8 cellular contexts compared by ENCODE assay signal in the genomic region with DNA sequence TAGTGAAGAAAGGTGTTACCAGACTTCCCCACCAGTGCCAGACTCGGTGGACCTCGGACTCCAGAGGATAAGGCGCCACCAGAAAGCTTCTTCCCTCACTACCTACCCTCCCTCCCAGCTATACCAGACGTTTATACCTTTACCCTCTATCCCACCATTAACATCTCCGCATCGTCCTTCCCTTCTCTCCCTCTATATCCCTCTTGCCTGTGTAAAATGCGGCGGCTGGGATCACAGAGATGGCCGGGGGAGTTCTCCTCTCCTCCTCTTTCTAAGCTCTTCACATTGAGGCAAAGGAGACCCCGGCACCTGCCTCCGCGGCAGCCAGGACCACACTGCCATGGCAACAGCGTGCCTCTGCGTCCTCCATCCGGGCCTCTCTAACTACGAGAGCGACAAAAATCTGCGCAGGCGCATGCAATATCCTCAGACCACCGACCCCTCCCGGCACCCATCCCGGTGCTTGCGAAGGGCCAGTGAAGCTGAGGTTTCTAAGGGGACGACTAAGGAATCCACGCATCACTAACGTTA. TPM values are rescaled to one million over a fixed set of nuclear protein-coding genes. Genes with fewer than 3 reads are reported as not detected.
DNase-seq lines count a peak whose midpoint lies in the region; ATAC-seq lines count a peak whose summit lies in the region.

A gene (minus strand): TSS at position 394 of the 531 bp plus-strand sequence. CDS start 2,547 bp downstream, outside the sequence.

- peaks cover 2 to 14% (median 8%) of the 10 kb centered on the region in 7 donors for H3K9me3 Mint-ChIP-seq in CD4-positive, CD25-positive, alpha-beta regulatory T cell
- H3K9me3 Mint-ChIP-seq in activated CD4-positive, alpha-beta memory T cell treated with anti-CD3 and anti-CD28 coated beads for 36 hours = peaks cover under 1% of the 10 kb centered on the region
- peaks cover 0 to 2% of the 10 kb centered on the region in 2 donors for H3K9me3 Mint-ChIP-seq in effector memory CD8-positive, alpha-beta T cell
- H3K9me3 Mint-ChIP-seq in memory B cell = peaks cover 6% of the 10 kb centered on the region

- DNase-seq in CD4-positive, CD25-positive, alpha-beta regulatory T cell = peak in 2 of 3 donors; percentile 24 to 55
- DNase-seq in NCI-H2081 treated with DMSO at 0.1 percent for 48 hours (lab: John Stamatoyannopoulos, UW) = peak; percentile 82
- peak; percentile 77 for DNase-seq in activated CD4-positive, alpha-beta memory T cell treated with anti-CD3 and anti-CD28 coated beads for 36 hours
- DNase-seq in effector memory CD8-positive, alpha-beta T cell = peak; percentile 9 to 11 (median 11)
- peak; percentile 11 to 32 for DNase-seq in memory B cell (ENCODE audit: low spot score in 2 of 2)
- peak; percentile 33 to 49 (median 41) for DNase-seq in stimulated activated CD4-positive, alpha-beta T cell treated with anti-CD3 and anti-CD28 coated beads, TNF-alpha, amount 100 ng/mL, for 48 hours (ENCODE audit: low read depth in 3 of 3)

- peaks cover 83% of the 10 kb centered on the region for H3K27me3 Mint-ChIP-seq in CD4-positive, CD25-positive, alpha-beta regulatory T cell
- H3K27me3 Mint-ChIP-seq in activated CD4-positive, alpha-beta memory T cell treated with anti-CD3 and anti-CD28 coated beads for 36 hours = peaks cover 67% of the 10 kb centered on the region
- peaks cover 87% of the 10 kb centered on the region in 2 donors for H3K27me3 Mint-ChIP-seq in effector memory CD8-positive, alpha-beta T cell
- H3K27me3 Mint-ChIP-seq in memory B cell = peaks cover 33% of the 10 kb centered on the region

- H3K4me3 Mint-ChIP-seq in CD4-positive, CD25-positive, alpha-beta regulatory T cell = peak within 1 kb of the TSS; percentile 44 to 90 (median 84)
- peak within 1 kb of the TSS; percentile 78 for H3K4me3 Mint-ChIP-seq in activated CD4-positive, alpha-beta memory T cell treated with anti-CD3 and anti-CD28 coated beads for 36 hours
- peak within 1 kb of the TSS; percentile 68 to 80 for H3K4me3 Mint-ChIP-seq in effector memory CD8-positive, alpha-beta T cell
- peak within 1 kb of the TSS; percentile 81 for H3K4me3 Mint-ChIP-seq in memory B cell

- H3K36me3 ChIP-seq in CD4-positive, CD25-positive, alpha-beta regulatory T cell (ENCODE audit: control insufficient read depth, insufficient read depth, low read length) = no peaks in the 10 kb centered on the region

- peaks cover 0 to 8% of the 10 kb centered on the region in 2 experiments for H3K9me3 ChIP-seq in CD4-positive, CD25-positive, alpha-beta regulatory T cell (ENCODE audit: control insufficient read depth in 2 of 2, low read length in 2 of 2)

- H3K4me1 Mint-ChIP-seq in CD4-positive, CD25-positive, alpha-beta regulatory T cell = peaks cover 0 to 13% (median 7%) of the 10 kb centered on the region in 4 donors
- H3K4me1 Mint-ChIP-seq in activated CD4-positive, alpha-beta memory T cell treated with anti-CD3 and anti-CD28 coated beads for 36 hours (ENCODE audit: low read depth) = peaks cover 4% of the 10 kb centered on the region
- peaks cover 5 to 7% of the 10 kb centered on the region in 2 donors for H3K4me1 Mint-ChIP-seq in effector memory CD8-positive, alpha-beta T cell (ENCODE audit: low read depth in 2 of 2)
- peaks cover 6% of the 10 kb centered on the region for H3K4me1 Mint-ChIP-seq in memory B cell

- peak; percentile 76 to 90 for ATAC-seq in CD4-positive, CD25-positive, alpha-beta regulatory T cell (ENCODE audit: low read depth in 2 of 2)
- ATAC-seq in GM21825 (IDR thresholded peaks at IDR 0.05; ENCODE audit: unreplicated experiment) = peak; percentile 80
- ATAC-seq in effector memory CD8-positive, alpha-beta T cell (replicated peaks) = peak; percentile 77
- ATAC-seq in memory B cell (ENCODE audit: low read depth) = peak; percentile 92
- ATAC-seq in GM18517 (IDR thresholded peaks at IDR 0.05; ENCODE audit: unreplicated experiment) = no peak

- POLR2A ChIA-PET in activated CD4-positive, alpha-beta memory T cell treated with anti-CD3 and anti-CD28 coated beads for 36 hours (lab: Charles Lee) = no interaction called here

- CTCF ChIA-PET in activated CD4-positive, alpha-beta memory T cell treated with anti-CD3 and anti-CD28 coated beads for 36 hours (lab: Charles Lee) = interaction anchor here (0.7 to 1.3 kb wide), 3 partner anchors 119 to 1855 kb away, joined by 3 to 4 read pairs (median 4); no protein-coding TSS in a partner anchor

- H3K4me3 ChIP-seq in CD4-positive, CD25-positive, alpha-beta regulatory T cell (ENCODE audit: low read depth, low read length) = peak within 1 kb of the TSS; percentile 71

- H3K27me3 ChIP-seq in CD4-positive, CD25-positive, alpha-beta regulatory T cell (ENCODE audit: control insufficient read depth, insufficient read depth, low read length) = peaks cover 60% of the 10 kb centered on the region

- H3K27ac Mint-ChIP-seq in CD4-positive, CD25-positive, alpha-beta regulatory T cell = peak within 1 kb of the TSS in 2 of 3 donors; percentile 70 to 75
- peak within 1 kb of the TSS; percentile 10 for H3K27ac Mint-ChIP-seq in activated CD4-positive, alpha-beta memory T cell treated with anti-CD3 and anti-CD28 coated beads for 36 hours
- no peak within 1 kb of the TSS for H3K27ac Mint-ChIP-seq in effector memory CD8-positive, alpha-beta T cell
- peak within 1 kb of the TSS; percentile 4 for H3K27ac Mint-ChIP-seq in memory B cell

- H3K36me3 Mint-ChIP-seq in CD4-positive, CD25-positive, alpha-beta regulatory T cell = no peaks in the 10 kb centered on the region
- peaks cover under 1% of the 10 kb centered on the region for H3K36me3 Mint-ChIP-seq in activated CD4-positive, alpha-beta memory T cell treated with anti-CD3 and anti-CD28 coated beads for 36 hours
- H3K36me3 Mint-ChIP-seq in effector memory CD8-positive, alpha-beta T cell (ENCODE audit: insufficient read depth) = no peaks in the 10 kb centered on the region
- H3K36me3 Mint-ChIP-seq in memory B cell = peaks cover 1% of the 10 kb centered on the region

- intact Hi-C loops in activated CD4-positive, alpha-beta memory T cell treated with anti-CD3 and anti-CD28 coated beads for 36 hours (cut with micrococcal nuclease) = no loop called here

- peaks cover 8% of the 10 kb centered on the region for H3K4me1 ChIP-seq in CD4-positive, CD25-positive, alpha-beta regulatory T cell (ENCODE audit: control insufficient read depth, insufficient read depth, low read length, poor library complexity, severe bottlenecking)

- no peak within 1 kb of the TSS for H3K27ac ChIP-seq in CD4-positive, CD25-positive, alpha-beta regulatory T cell (ENCODE audit: insufficient read depth, low read length, poor library complexity, severe bottlenecking)

RNA-seq across cellular contexts. Expression of the gene that starts here (rescaled TPM):
- not detected for total RNA-seq in CD4-positive, CD25-positive, alpha-beta regulatory T cell
- polyA plus RNA-seq in CD4-positive, CD25-positive, alpha-beta regulatory T cell = not detected
- total RNA-seq in activated CD4-positive, alpha-beta memory T cell treated with anti-CD3 and anti-CD28 coated beads for 36 hours = not detected

Comparison
In these comparisons a context has a peak if more than half of its experiments do, and no peak if none do; other contexts are left out.
1. Peak in DNase-seq, ATAC-seq and H3K4me3 ChIP-seq in CD4-positive, CD25-positive, alpha-beta regulatory T cell; RNA of the gene not detected or under 1 TPM.
2. Peak in DNase-seq in activated CD4-positive, alpha-beta memory T cell treated with anti-CD3 and anti-CD28 coated beads for 36 hours; RNA of the gene not detected or under 1 TPM.
3. DNase-seq: peak in every context shown above with its lines; median percentile 82 in NCI-H2081 treated with DMSO at 0.1 percent for 48 hours; 77 in activated CD4-positive, alpha-beta memory T cell treated with anti-CD3 and anti-CD28 coated beads for 36 hours; 41 in stimulated activated CD4-positive, alpha-beta T cell treated with anti-CD3 and anti-CD28 coated beads, TNF-alpha, amount 100 ng/mL, for 48 hours; 40 in CD4-positive, CD25-positive, alpha-beta regulatory T cell; 22 in memory B cell; 11 in effector memory CD8-positive, alpha-beta T cell.
4. H3K27ac Mint-ChIP-seq: peak in CD4-positive, CD25-positive, alpha-beta regulatory T cell (2 of 3), activated CD4-positive, alpha-beta memory T cell treated with anti-CD3 and anti-CD28 coated beads for 36 hours (single experiment) and memory B cell (single experiment); none in effector memory CD8-positive, alpha-beta T cell (0 of 2).
5. Peak in every context shown above with its lines, with median percentiles within 50 percentile points of each other: H3K4me3 Mint-ChIP-seq.